In genomic region chr1:12741946-12742345, GRCh38 we compare ENCODE assay signal across 10 cellular contexts. TPM values are rescaled to one million over a fixed set of nuclear protein-coding genes. Genes with fewer than 3 reads are reported as not detected.
"Had no signal": no experiment of that assay in that cellular context is flagged by ENCODE, and none has a peak within 500 bp of the region (broad histone marks: within the 10 kb centered on the region; RNA-seq: fewer than 3 reads in every experiment).

No MANE protein-coding gene starts in this region.

- H3K9ac ChIP-seq: KMS-11 had no signal

- H3K27ac ChIP-seq: HL-60, KMS-11 had no signal

- ATAC-seq: K562 had no signal

- FAIRE-seq: HTR-8/SVneo, K562 had no signal

- H3K4me3 ChIP-seq: K562 had no signal

- H3K27ac Mint-ChIP-seq: IgD-negative memory B cell had no signal

- DNase-seq: IMR-90, KBM-7, KG1 had no signal

- H3K4me2 ChIP-seq: KMS-11 had no signal

- H3K4me3 Mint-ChIP-seq: IgD-negative memory B cell had no signal

RNA-seq across cellular contexts. Expression of gene CFAP107, which starts 4.1 kb away (rescaled TPM):
- total RNA-seq: HT-29, HT1080, IMR-90, K562 had no signal
- polyA plus RNA-seq: IgD-negative memory B cell, IMR-90 had no signal

RNA-seq across cellular contexts. Expression of gene AADACL3, which starts 26.0 kb away (rescaled TPM):
- total RNA-seq: HT-29, HT1080, IMR-90, K562 had no signal
- polyA plus RNA-seq: IgD-negative memory B cell, IMR-90, K562 had no signal

RNA-seq across cellular contexts. Expression of gene PRAMEF12, which starts 31.6 kb away (rescaled TPM):
- total RNA-seq: HT-29, HT1080, IMR-90, K562 had no signal
- polyA plus RNA-seq: IgD-negative memory B cell, IMR-90, K562 had no signal

RNA-seq across cellular contexts. Expression of gene PRAMEF1, which starts 49.3 kb away (rescaled TPM):
- total RNA-seq: HT-29, HT1080, IMR-90, K562 had no signal
- polyA plus RNA-seq: IgD-negative memory B cell, IMR-90, K562 had no signal
